In genomic region chr2:64086347-64087082, GRCh38 we compare ENCODE assay signal across 1 cellular context.
TF ChIP-seq lines count a peak whose summit lies in the region.

No MANE protein-coding gene starts in this region.

TF ChIP-seq in IMR-90, 13 proteins besides CTCF, POLR2A, EP300 and RAD21:
- TF ChIP-seq SMC3 (IDR thresholded peaks at IDR 0.05; ENCODE audit: low read depth, low read length), result no peak
- no peak for TF ChIP-seq BHLHE40 (IDR thresholded peaks at IDR 0.05; ENCODE audit: low read depth, low read length)
- no peak for TF ChIP-seq RCOR1 (IDR thresholded peaks at IDR 0.05; ENCODE audit: insufficient replicate concordance, low read length)
- TF ChIP-seq MXI1 (IDR thresholded peaks at IDR 0.05; ENCODE audit: borderline replicate concordance, low read depth, low read length), result no peak
